In genomic region chr1:11617314-11617713, GRCh38 we compare ENCODE assay signal across 18 cellular contexts. TPM values are rescaled to one million over a fixed set of nuclear protein-coding genes. Genes with fewer than 3 reads are reported as not detected.
DNase-seq lines count a peak whose midpoint lies in the region; ATAC-seq and TF ChIP-seq lines count a peak whose summit lies in the region.
"Had no signal": no experiment of that assay in that cellular context is flagged by ENCODE, and none has a peak within 500 bp of the region (broad histone marks: within the 10 kb centered on the region; RNA-seq: fewer than 3 reads in every experiment).

No MANE protein-coding gene starts in this region.

- H3F3A ChIP-seq in PC-3 (ENCODE audit: low read length, unreplicated experiment) = no peaks in the 10 kb centered on the region

- H3K9me3 ChIP-seq in PC-3 (ENCODE audit: low read length) (no peaks in the 10 kb centered on the region), mucosa of descending colon (no peaks in the 10 kb centered on the region)
- H3K9me3 ChIP-seq: lower lobe of right lung had no signal

- ATAC-seq in PC-3 (peak; percentile 89), mucosa of descending colon (peak; percentile 53), HG03565 (IDR thresholded peaks at IDR 0.05; ENCODE audit: unreplicated experiment) (no peak)
- ATAC-seq: activated CD8-positive, alpha-beta T cell treated with anti-CD3 and anti-CD28 coated beads, Interleukin-2, amount 10 ng/mL, durations not matched to agents 7 days and 5 days; lower lobe of right lung had no signal

- H3K4me3 ChIP-seq in PC-3 (ENCODE audit: low read length) (no peak overlapping the region), mucosa of descending colon (no peak overlapping the region)
- H3K4me3 ChIP-seq: lower lobe of right lung had no signal

- in situ Hi-C loops in GM13977 (cut with MboI; ENCODE audit: low pct_unique_long_range_greater_than_20kb, low sequenced_read_pairs, unreplicated experiment) = no loop called here

- POLR2A ChIA-PET in PC-3 (lab: Charles Lee; ENCODE audit: unreplicated experiment) = no interaction called here

- no peaks in the 10 kb centered on the region for H3K9me2 ChIP-seq in PC-3 (replicated peaks; ENCODE audit: low read length)

- no peak overlapping the region for H3K4me2 ChIP-seq in PC-3 (ENCODE audit: low read length)

- no TSS peak for BruUV-seq in PC-3 (replicated peaks; lab: Mats Ljungman, UMichigan)

- H3K27ac ChIP-seq in PC-3 (ENCODE audit: low read length) = no peak overlapping the region
- H3K27ac ChIP-seq: brain microvascular endothelial cell, lower lobe of right lung had no signal

- TF ChIP-seq CTCF in PC-3 (conservative IDR thresholded peaks at IDR 0.05; ENCODE audit: low read depth, low read length) (peak; percentile 21; the same call in 1 of the 2 replicates), mucosa of descending colon (IDR thresholded peaks at IDR 0.05) (no peak), GM13977 (IDR thresholded peaks at IDR 0.05; ENCODE audit: extremely low read depth, insufficient read depth, missing control alignments) (no peak)

- CTCF ChIA-PET in PC-3 (lab: Charles Lee) = no interaction called here

- H4K20me1 ChIP-seq in PC-3 (ENCODE audit: low read length) = no peaks in the 10 kb centered on the region

- H3K4me1 ChIP-seq in PC-3 (ENCODE audit: insufficient read depth, low read length) (no peaks in the 10 kb centered on the region), mucosa of descending colon (ENCODE audit: low read depth) (no peaks in the 10 kb centered on the region)
- H3K4me1 ChIP-seq: lower lobe of right lung had no signal

- H3K79me2 ChIP-seq in PC-3 (ENCODE audit: low read length) = no peaks in the 10 kb centered on the region

- DNase-seq in DMS153 (lab: John Stamatoyannopoulos, UW) = peak; percentile 41
- peak; percentile 48 for DNase-seq in NCI-H1092 (lab: John Stamatoyannopoulos, UW)
- peak; percentile 22 for DNase-seq in PC-3
- peak in 1 of 3 donors; percentile 4 for DNase-seq in mucosa of descending colon
- DNase-seq in activated CD4-positive, alpha-beta T cell treated with anti-CD3 and anti-CD28 coated beads, Interleukin-2, amount 50 U/mL, for 1 hour = no peak
- no peak for DNase-seq in GM13977 (ENCODE audit: low spot score)
- DNase-seq: activated CD8-positive, alpha-beta T cell treated with anti-CD3 and anti-CD28 coated beads, Interleukin-2, amount 10 ng/mL, durations not matched to agents 7 days and 5 days; activated naive CD8-positive, alpha-beta T cell treated with anti-CD3 and anti-CD28 coated beads, Interleukin-2, amount 10 ng/mL, durations not matched to agents 7 days and 5 days; activated T-cell treated with anti-CD3 and anti-CD28 coated beads, Interleukin-2, amount 50 U/mL, for 48 hours; brain microvascular endothelial cell; dermis blood vessel endothelial cell; Karpas-422; lower lobe of right lung; NCI-H774; stimulated activated CD4-positive, alpha-beta T cell treated with anti-CD3 and anti-CD28 coated beads, Interleukin-4, amount 100 ng/mL, for 4 hours; stimulated activated CD8-positive, alpha-beta memory T cell treated with anti-CD3 and anti-CD28 coated beads, Interleukin-4, amount 100 ng/mL, for 48 hours had no signal

- no peak overlapping the region for H3K9ac ChIP-seq in PC-3 (ENCODE audit: low read length)

- H3K36me3 ChIP-seq in PC-3 (ENCODE audit: low read depth, low read length) (no peaks in the 10 kb centered on the region), mucosa of descending colon (ENCODE audit: low read depth) (no peaks in the 10 kb centered on the region)
- H3K36me3 ChIP-seq: brain microvascular endothelial cell, lower lobe of right lung had no signal

- intact Hi-C loops in PC-3 (cut with micrococcal nuclease) = no loop called here
- intact Hi-C loops in mucosa of descending colon (cut with DNase I, micrococcal nuclease) = no loop called here

- H3K27me3 ChIP-seq in PC-3 (ENCODE audit: low read length) = peaks cover 5% of the 10 kb centered on the region; the same call in 1 of the 2 replicates
- H3K27me3 ChIP-seq: brain microvascular endothelial cell had no signal

- H2AFZ ChIP-seq in PC-3 (ENCODE audit: low read length) = no peak overlapping the region

RNA-seq across cellular contexts. Expression of gene FBXO2, which starts 36.9 kb away (rescaled TPM):
- total RNA-seq in PC-3 (2014; rRNA removed) = 13.4 and 15.3 TPM in 2 replicates
- total RNA-seq in mucosa of descending colon = 1 to 10 TPM in 1 of 3 donors, under 1 TPM in 2; 0.23 to 8.6 (median 0.63) TPM
- total RNA-seq: myocyte had no signal

RNA-seq across cellular contexts. Expression of gene FBXO44, which starts 37.4 kb away (rescaled TPM):
- total RNA-seq in PC-3 (2014; rRNA removed) = 19.2 and 23.5 TPM in 2 replicates
- total RNA-seq in mucosa of descending colon = 10 to 100 TPM in 1 of 3 donors, 1 to 10 TPM in 2; 6.5 to 19.1 (median 6.6) TPM

RNA-seq across cellular contexts. Expression of gene FBXO6, which starts 46.7 kb away (rescaled TPM):
- 23.5 and 24.6 TPM in 2 replicates for total RNA-seq in PC-3 (2014; rRNA removed)
- total RNA-seq in mucosa of descending colon = 1 to 10 TPM; 3.8 to 7.5 (median 6.3) TPM

Comparison
In these comparisons a context has a peak if more than half of its experiments do, and no peak if none do; other contexts are left out.
1. DNase-seq: peak in DMS153 (single experiment), NCI-H1092 (single experiment) and PC-3 (single experiment); none in activated CD4-positive, alpha-beta T cell treated with anti-CD3 and anti-CD28 coated beads, Interleukin-2, amount 50 U/mL, for 1 hour (single experiment) and GM13977 (single experiment).